In genomic region chr22:38609371-38609770, GRCh38 we compare ENCODE assay signal across 15 cellular contexts.
"Had no signal": no experiment of that assay in that cellular context is flagged by ENCODE, and none has a peak within 500 bp of the region (broad histone marks: within the 10 kb centered on the region; RNA-seq: fewer than 3 reads in every experiment).

No MANE protein-coding gene starts in this region.

- H3K4me1 ChIP-seq: lower lobe of right lung, testis had no signal

- H3K4me3 Mint-ChIP-seq: activated naive CD8-positive, alpha-beta T cell; activated T-helper 1 cell treated with anti-CD3 and anti-CD28 coated beads, Interleukin-12 subunit alpha, Interleukin-12 subunit beta, Interleukin-2, Interleukin-4 antibody, amounts not matched to agents 30 ng/mL and 10 ng/mL and 1 ng/mL, durations not matched to agents 14 hours and 24 hours and 36 hours; neural crest cell; type B pancreatic cell had no signal

- H3K9me3 ChIP-seq: lower lobe of right lung, prostate gland, stomach, testis had no signal

- H3K36me3 Mint-ChIP-seq: activated naive CD8-positive, alpha-beta T cell had no signal

- H3K4me3 ChIP-seq: lower lobe of right lung, prostate gland, stomach, testis had no signal

- H3K36me3 ChIP-seq: lower lobe of right lung, prostate gland, stomach had no signal

- H3K27me3 ChIP-seq: dorsolateral prefrontal cortex, stomach, testis had no signal

- ATAC-seq: left colon, lower lobe of right lung, right cardiac atrium had no signal

- H3K27ac ChIP-seq: lower lobe of right lung, prostate gland, stomach, testis, WERI-Rb-1 had no signal

- DNase-seq: activated CD4-positive, alpha-beta T cell treated with anti-CD3 and anti-CD28 coated beads, Interleukin-2, amount 50 U/mL, for 4 hours; left colon; lower lobe of right lung; right cardiac atrium; small intestine; stimulated activated CD4-positive, alpha-beta T cell treated with anti-CD3 and anti-CD28 coated beads, Interleukin-4, amount 100 ng/mL, for 1 hour; stomach; testis; WERI-Rb-1 had no signal

- H3K9me3 Mint-ChIP-seq: activated T-helper 1 cell treated with anti-CD3 and anti-CD28 coated beads, Interleukin-12 subunit alpha, Interleukin-12 subunit beta, Interleukin-2, Interleukin-4 antibody, amounts not matched to agents 30 ng/mL and 10 ng/mL and 1 ng/mL, durations not matched to agents 14 hours and 24 hours and 36 hours; neural crest cell; type B pancreatic cell had no signal

- H3K27ac Mint-ChIP-seq: activated naive CD8-positive, alpha-beta T cell; activated T-helper 1 cell treated with anti-CD3 and anti-CD28 coated beads, Interleukin-12 subunit alpha, Interleukin-12 subunit beta, Interleukin-2, Interleukin-4 antibody, amounts not matched to agents 30 ng/mL and 10 ng/mL and 1 ng/mL, durations not matched to agents 14 hours and 24 hours and 36 hours; type B pancreatic cell had no signal

- FAIRE-seq: small intestine had no signal

- H3K27me3 Mint-ChIP-seq: type B pancreatic cell had no signal
